In genomic region chr19:7648265-7649014, GRCh38 we compare ENCODE assay signal across 20 cellular contexts. TPM values are rescaled to one million over a fixed set of nuclear protein-coding genes. Genes with fewer than 3 reads are reported as not detected.
A peak's percentile ranks its signal among the peaks of the same experiment; 100 is the strongest.
DNase-seq lines count a peak whose midpoint lies in the region; ATAC-seq, FAIRE-seq and TF ChIP-seq lines count a peak whose summit lies in the region.
"Had no signal": no experiment of that assay in that cellular context is flagged by ENCODE, and none has a peak within 500 bp of the region (broad histone marks: within the 10 kb centered on the region; RNA-seq: fewer than 3 reads in every experiment).

No MANE protein-coding gene starts in this region.

- FAIRE-seq in GM12892 (lab: Jason Lieb, UNC): peak; percentile 40
- FAIRE-seq: RCC 7860 had no signal

- H3K4me2 ChIP-seq in DOHH2 (ENCODE audit: low read length): peak overlapping the region; percentile 34
- H3K4me2 ChIP-seq: KMS-11 had no signal

- TF ChIP-seq CTCF in DOHH2 (IDR thresholded peaks at IDR 0.05; ENCODE audit: low read depth, low read length, poor library complexity, severe bottlenecking): no peak

- no peaks in the 10 kb centered on the region for H4K20me1 ChIP-seq in DOHH2 (ENCODE audit: control insufficient read depth, insufficient read depth, low read depth, low read length)

- H3F3A ChIP-seq in DOHH2 (ENCODE audit: control insufficient read depth, insufficient read depth): 0 out of 2 replicates have a peak, but pooled peaks cover 3% of the 10 kb centered on the region

- no peaks in the 10 kb centered on the region for H3K27me3 ChIP-seq in DOHH2 (ENCODE audit: control insufficient read depth, low read length)

- H3K9me3 ChIP-seq in DOHH2 (ENCODE audit: control insufficient read depth, insufficient read depth, low read length): no peaks in the 10 kb centered on the region
- H3K9me3 ChIP-seq: SJSA1 had no signal

- H3K27ac ChIP-seq in DOHH2 (ENCODE audit: low read depth, low read length): peak overlapping the region; percentile 24; the same call in 1 of the 2 replicates
- H3K27ac ChIP-seq: KMS-11, SJSA1 had no signal

- H3K4me1 ChIP-seq in DOHH2 (ENCODE audit: control insufficient read depth, low read length): peaks cover 45% of the 10 kb centered on the region

- ATAC-seq in HG02678 (IDR thresholded peaks at IDR 0.05; ENCODE audit: unreplicated experiment): no peak

- H3K9me2 ChIP-seq in DOHH2 (replicated peaks; ENCODE audit: control insufficient read depth, low read length): no peaks in the 10 kb centered on the region

- H3K79me2 ChIP-seq in DOHH2 (ENCODE audit: control insufficient read depth, low read length): no peaks in the 10 kb centered on the region

- no peak; the same call in 1 of the 2 replicates for TF ChIP-seq POLR2A in GM12892 (IDR thresholded peaks at IDR 0.05; ENCODE audit: low read depth, low read length)
- peak; percentile 18 for TF ChIP-seq POLR2A in erythroblast (IDR thresholded peaks at IDR 0.05; ENCODE audit: low read length)

- H3K36me3 ChIP-seq in DOHH2 (ENCODE audit: control insufficient read depth, low read length): no peaks in the 10 kb centered on the region; the same call in 1 of the 2 replicates
- H3K36me3 ChIP-seq: SJSA1 had no signal

- DNase-seq in GM12892 (ENCODE audit: insufficient read length): peak; percentile 16
- DNase-seq in UCSD-AML1 (lab: John Stamatoyannopoulos, UW; ENCODE audit: unreplicated experiment): peak; percentile 32
- DNase-seq in erythroblast (lab: John Stamatoyannopoulos, UW): peak in 1 of 2 experiments; percentile 49
- no peak for DNase-seq in GM03348 (ENCODE audit: low spot score)
- no peak for DNase-seq in activated gamma-delta T cell (lab: John Stamatoyannopoulos, UW)
- DNase-seq: CD4-positive, alpha-beta T cell; COR-L47; DMS79 treated with DMSO at 0.1 percent for 48 hours; H9; NCI-H1105 treated with DMSO at 0.1 percent for 48 hours; NCI-H1694; NCI-H2081; NCI-H2171; NCI-H524 treated with DMSO at 0.1 percent for 48 hours had no signal

- no peak overlapping the region for H3K4me3 ChIP-seq in DOHH2 (ENCODE audit: low read length)
- H3K4me3 ChIP-seq: SJSA1 had no signal

RNA-seq across cellular contexts. Expression of gene STXBP2, which starts 11.5 kb away (rescaled TPM):
- polyA plus RNA-seq in GM12892 (2012; ENCODE audit: missing spikeins): 60.6 TPM

RNA-seq across cellular contexts. Expression of gene PCP2, which starts 14.9 kb away (rescaled TPM):
- 0.89 TPM for polyA plus RNA-seq in GM12892 (2012; ENCODE audit: missing spikeins)
- polyA plus RNA-seq: BJ had no signal

RNA-seq across cellular contexts. Expression of gene PET100, which starts 18.8 kb away (rescaled TPM):
- polyA plus RNA-seq in GM12892 (2012; ENCODE audit: missing spikeins): 125 TPM

RNA-seq across cellular contexts. Expression of gene XAB2, which starts 19.1 kb away (rescaled TPM):
- 10.3 TPM for polyA plus RNA-seq in GM12892 (2012; ENCODE audit: missing spikeins)

RNA-seq across cellular contexts. Expression of gene RETN, which starts 20.4 kb away (rescaled TPM):
- not detected for polyA plus RNA-seq in GM12892 (2012; ENCODE audit: missing spikeins)
- polyA plus RNA-seq: BJ had no signal

Comparison
In these comparisons a context has a peak if more than half of its experiments do, and no peak if none do; other contexts are left out.
1. DNase-seq: peak in GM12892 (single experiment) and UCSD-AML1 (single experiment); none in GM03348 (single experiment) and activated gamma-delta T cell (single experiment).